ENCODE assay signal across 10 cellular contexts in genomic region chr10:79112898-79113431, GRCh38. TPM values are rescaled to one million over a fixed set of nuclear protein-coding genes. Genes with fewer than 3 reads are reported as not detected.
DNase-seq lines count a peak whose midpoint lies in the region; ATAC-seq and TF ChIP-seq lines count a peak whose summit lies in the region.
"Had no signal": no experiment of that assay in that cellular context is flagged by ENCODE, and none has a peak within 500 bp of the region (broad histone marks: within the 10 kb centered on the region; RNA-seq: fewer than 3 reads in every experiment).

No MANE protein-coding gene starts in this region.

- H3K27me3 ChIP-seq in lower lobe of right lung (ENCODE audit: low read depth) = no peaks in the 10 kb centered on the region

- TF ChIP-seq CTCF in choroid plexus epithelial cell (conservative IDR thresholded peaks at IDR 0.05; ENCODE audit: low read depth, low read length) (no peak), lower lobe of right lung (IDR thresholded peaks at IDR 0.05) (no peak), type B pancreatic cell (conservative IDR thresholded peaks at IDR 0.05) (no peak)

- H3K36me3 Mint-ChIP-seq in type B pancreatic cell = peaks cover 10% of the 10 kb centered on the region
- peaks cover 0 to 2% of the 10 kb centered on the region in 2 donors for H3K36me3 Mint-ChIP-seq in stimulated activated naive B cell treated with anti-CD40 and anti-IgM and Interleukin-4, amounts not matched to agents 10 μg/mL and 1 μg/mL and 100 μg/mL, for 72 hours

- peaks cover 64% of the 10 kb centered on the region for H3K4me1 Mint-ChIP-seq in type B pancreatic cell (ENCODE audit: unreplicated experiment)
- H3K4me1 Mint-ChIP-seq in stimulated activated naive B cell treated with anti-CD40 and anti-IgM and Interleukin-4, amounts not matched to agents 10 μg/mL and 1 μg/mL and 100 μg/mL, for 72 hours = peaks cover 30 to 48% of the 10 kb centered on the region in 2 donors

- H3K36me3 ChIP-seq in lower lobe of right lung = peaks cover 12% of the 10 kb centered on the region

- ATAC-seq in lower lobe of right lung (peak; percentile 31 to 45), HG03095 (IDR thresholded peaks at IDR 0.05; ENCODE audit: unreplicated experiment) (no peak)
- ATAC-seq in stimulated activated naive B cell treated with anti-CD40 and anti-IgM and Interleukin-4, amounts not matched to agents 10 μg/mL and 1 μg/mL and 100 μg/mL, for 72 hours (replicated peaks) = no peak

- peak overlapping the region; percentile 6 for H3K27ac Mint-ChIP-seq in type B pancreatic cell
- no peak overlapping the region for H3K27ac Mint-ChIP-seq in stimulated activated naive B cell treated with anti-CD40 and anti-IgM and Interleukin-4, amounts not matched to agents 10 μg/mL and 1 μg/mL and 100 μg/mL, for 72 hours

- peak overlapping the region; percentile 69 for H3K27ac ChIP-seq in lower lobe of right lung
- H3K27ac ChIP-seq: 22Rv1 had no signal

- no peaks in the 10 kb centered on the region for H3K9me3 ChIP-seq in lower lobe of right lung

- H3K4me3 ChIP-seq in choroid plexus epithelial cell (ENCODE audit: low read depth, low read length) = no peak overlapping the region
- no peak overlapping the region for H3K4me3 ChIP-seq in lower lobe of right lung

- peak; percentile 69 for DNase-seq in DMS 273 (lab: John Stamatoyannopoulos, UW; ENCODE audit: unreplicated experiment)
- no peak for DNase-seq in DMS 273 treated with DMSO at 0.1 percent for 48 hours (lab: John Stamatoyannopoulos, UW)
- DNase-seq in choroid plexus epithelial cell (ENCODE audit: low read depth) = peak; percentile 63
- DNase-seq in lower lobe of right lung = peak; percentile 62
- DNase-seq in type B pancreatic cell (ENCODE audit: extremely low spot score, unreplicated experiment) = no peak
- no peak for DNase-seq in stimulated activated naive B cell treated with anti-CD40 and anti-IgM and Interleukin-4, amounts not matched to agents 10 μg/mL and 1 μg/mL and 100 μg/mL, for 72 hours
- no peak for DNase-seq in activated CD4-positive, CD25-positive, alpha-beta regulatory T cell (lab: John Stamatoyannopoulos, UW)
- DNase-seq: SW 1271 had no signal

- intact Hi-C loops in lower lobe of right lung (cut with DNase I) = no loop called here

- peaks cover 74% of the 10 kb centered on the region for H3K4me1 ChIP-seq in lower lobe of right lung

- no peaks in the 10 kb centered on the region for H3K9me3 Mint-ChIP-seq in type B pancreatic cell
- H3K9me3 Mint-ChIP-seq in stimulated activated naive B cell treated with anti-CD40 and anti-IgM and Interleukin-4, amounts not matched to agents 10 μg/mL and 1 μg/mL and 100 μg/mL, for 72 hours = no peaks in the 10 kb centered on the region

- H3K4me3 Mint-ChIP-seq in type B pancreatic cell = no peak overlapping the region
- H3K4me3 Mint-ChIP-seq in stimulated activated naive B cell treated with anti-CD40 and anti-IgM and Interleukin-4, amounts not matched to agents 10 μg/mL and 1 μg/mL and 100 μg/mL, for 72 hours = no peak overlapping the region

- H3K27me3 Mint-ChIP-seq in type B pancreatic cell = no peaks in the 10 kb centered on the region
- peaks cover 24 to 31% of the 10 kb centered on the region in 2 donors for H3K27me3 Mint-ChIP-seq in stimulated activated naive B cell treated with anti-CD40 and anti-IgM and Interleukin-4, amounts not matched to agents 10 μg/mL and 1 μg/mL and 100 μg/mL, for 72 hours

RNA-seq across cellular contexts. Expression of gene ZMIZ1, which starts 44.2 kb away (rescaled TPM):
- total RNA-seq in lower lobe of right lung (102 TPM), type B pancreatic cell (ENCODE audit: low replicate concordance) (62.2 and 102 TPM in 2 replicates)

Comparison
In these comparisons a context has a peak if more than half of its experiments do, and no peak if none do; other contexts are left out.
1. DNase-seq: peak in DMS 273 (single experiment), choroid plexus epithelial cell (single experiment) and lower lobe of right lung (single experiment); none in DMS 273 treated with DMSO at 0.1 percent for 48 hours (single experiment), type B pancreatic cell (single experiment), stimulated activated naive B cell treated with anti-CD40 and anti-IgM and Interleukin-4, amounts not matched to agents 10 μg/mL and 1 μg/mL and 100 μg/mL, for 72 hours (single experiment) and activated CD4-positive, CD25-positive, alpha-beta regulatory T cell (0 of 4).
2. ATAC-seq: peak in lower lobe of right lung (2 of 2); none in stimulated activated naive B cell treated with anti-CD40 and anti-IgM and Interleukin-4, amounts not matched to agents 10 μg/mL and 1 μg/mL and 100 μg/mL, for 72 hours (0 of 2) and HG03095 (single experiment).